1 cellular context compared by ENCODE assay signal in the genomic region with DNA sequence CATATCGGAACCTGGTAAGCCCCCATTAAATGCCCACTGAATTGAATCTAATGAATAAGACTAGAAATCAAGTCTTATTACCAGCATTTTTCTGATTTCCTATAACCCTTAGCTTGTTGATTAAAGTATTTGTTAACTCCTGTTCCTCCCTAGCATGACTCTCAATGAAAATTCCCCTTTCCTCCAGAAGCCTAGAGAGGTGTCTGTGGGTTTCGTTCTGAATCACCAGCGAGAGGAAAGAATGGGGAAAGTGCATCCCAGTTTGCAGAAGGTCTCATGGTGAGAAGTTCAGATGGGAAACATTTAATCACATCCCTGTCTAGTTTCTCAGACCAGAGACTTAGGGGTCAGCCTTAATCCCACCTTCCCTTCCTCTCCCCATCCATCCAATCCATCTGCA.
TF ChIP-seq lines count a peak whose summit lies in the region.

No MANE protein-coding gene starts in this region.

TF ChIP-seq in IMR-90, 13 proteins besides CTCF, POLR2A, EP300 and RAD21:
- no peak for TF ChIP-seq SMC3 (IDR thresholded peaks at IDR 0.05; ENCODE audit: low read depth, low read length)
- TF ChIP-seq NFE2L2 (IDR thresholded peaks at IDR 0.05; ENCODE audit: low read depth, low read length), result no peak
- no peak for TF ChIP-seq BHLHE40 (IDR thresholded peaks at IDR 0.05; ENCODE audit: low read depth, low read length)
- TF ChIP-seq, protein P1, sequence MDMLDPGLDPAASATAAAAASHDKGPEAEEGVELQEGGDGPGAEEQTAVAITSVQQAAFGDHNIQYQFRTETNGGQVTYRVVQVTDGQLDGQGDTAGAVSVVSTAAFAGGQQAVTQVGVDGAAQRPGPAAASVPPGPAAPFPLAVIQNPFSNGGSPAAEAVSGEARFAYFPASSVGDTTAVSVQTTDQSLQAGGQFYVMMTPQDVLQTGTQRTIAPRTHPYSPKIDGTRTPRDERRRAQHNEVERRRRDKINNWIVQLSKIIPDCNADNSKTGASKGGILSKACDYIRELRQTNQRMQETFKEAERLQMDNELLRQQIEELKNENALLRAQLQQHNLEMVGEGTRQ (IDR thresholded peaks at IDR 0.05; ENCODE audit: low read depth, low read length), result no peak
- TF ChIP-seq MXI1 (IDR thresholded peaks at IDR 0.05; ENCODE audit: borderline replicate concordance, low read depth, low read length), result no peak
- TF ChIP-seq MAZ (IDR thresholded peaks at IDR 0.05; ENCODE audit: borderline replicate concordance, low read depth, low read length), result no peak
- TF ChIP-seq FOS (IDR thresholded peaks at IDR 0.05; ENCODE audit: low read depth, low read length), result no peak
- no peak for TF ChIP-seq CHD1 (IDR thresholded peaks at IDR 0.05; ENCODE audit: low read depth, low read length)
- TF ChIP-seq, protein P2, sequence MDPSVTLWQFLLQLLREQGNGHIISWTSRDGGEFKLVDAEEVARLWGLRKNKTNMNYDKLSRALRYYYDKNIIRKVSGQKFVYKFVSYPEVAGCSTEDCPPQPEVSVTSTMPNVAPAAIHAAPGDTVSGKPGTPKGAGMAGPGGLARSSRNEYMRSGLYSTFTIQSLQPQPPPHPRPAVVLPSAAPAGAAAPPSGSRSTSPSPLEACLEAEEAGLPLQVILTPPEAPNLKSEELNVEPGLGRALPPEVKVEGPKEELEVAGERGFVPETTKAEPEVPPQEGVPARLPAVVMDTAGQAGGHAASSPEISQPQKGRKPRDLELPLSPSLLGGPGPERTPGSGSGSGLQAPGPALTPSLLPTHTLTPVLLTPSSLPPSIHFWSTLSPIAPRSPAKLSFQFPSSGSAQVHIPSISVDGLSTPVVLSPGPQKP (IDR thresholded peaks at IDR 0.05; ENCODE audit: borderline replicate concordance, low read depth, low read length), result no peak
- TF ChIP-seq CEBPB (IDR thresholded peaks at IDR 0.05; ENCODE audit: low read depth, low read length), result no peak
- no peak for TF ChIP-seq RCOR1 (IDR thresholded peaks at IDR 0.05; ENCODE audit: insufficient replicate concordance, low read length)
